ENCODE assay signal across 18 cellular contexts in the genomic region with DNA sequence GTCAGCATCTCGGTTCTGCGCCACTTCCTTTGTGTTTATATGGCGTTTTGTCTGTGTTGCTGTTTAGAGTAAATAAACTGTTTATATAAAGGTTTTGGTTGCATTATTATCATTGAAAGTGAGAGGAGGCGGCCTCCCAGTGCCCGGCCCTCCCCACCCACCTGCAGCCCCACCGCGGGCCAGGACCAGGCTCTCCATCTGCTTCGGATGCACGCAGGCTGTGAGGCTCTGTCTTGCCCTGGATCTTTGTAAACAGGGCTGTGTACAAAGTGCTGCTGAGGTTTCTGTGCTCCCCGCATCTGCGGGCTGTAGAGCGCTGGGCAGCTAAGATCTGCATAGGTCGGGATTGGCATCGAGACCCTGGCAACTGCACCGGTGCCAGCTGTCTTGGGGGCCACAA.
"Had no signal": no experiment of that assay in that cellular context is flagged by ENCODE, and none has a peak within 500 bp of the region (broad histone marks: within the 10 kb centered on the region; RNA-seq: fewer than 3 reads in every experiment).

No MANE protein-coding gene starts in this region.

- H3K4me1 Mint-ChIP-seq: activated CD4-positive, alpha-beta T cell treated with anti-CD3 and anti-CD28 coated beads, Interleukin-2, amount 10 ng/mL, durations not matched to agents 7 days and 5 days; activated naive CD8-positive, alpha-beta T cell treated with anti-CD3 and anti-CD28 coated beads, Interleukin-2, amount 50 U/mL, for 24 hours; brain; endodermal cell had no signal

- H3K27me3 ChIP-seq: colonic mucosa had no signal

- H3K4me3 Mint-ChIP-seq: activated CD4-positive, alpha-beta T cell treated with anti-CD3 and anti-CD28 coated beads, Interleukin-2, amount 10 ng/mL, durations not matched to agents 7 days and 5 days; activated CD8-positive, alpha-beta T cell treated with anti-CD3 and anti-CD28 coated beads, Interleukin-2, amount 10 ng/mL, durations not matched to agents 7 days and 5 days; activated naive CD4-positive, alpha-beta T cell treated with anti-CD3 and anti-CD28 coated beads, Interleukin-2, amount 10 ng/mL, durations not matched to agents 7 days and 5 days; activated naive CD8-positive, alpha-beta T cell treated with anti-CD3 and anti-CD28 coated beads, Interleukin-2, amount 50 U/mL, for 24 hours; activated T-cell treated with anti-CD3 and anti-CD28 coated beads, Interleukin-2, amount 50 U/mL, for 24 hours; brain; endodermal cell; natural killer cell treated with Interleukin-12 subunit alpha and Interleukin-12 subunit beta and Interleukin-15 and Interleukin-18, amount 100 ng/mL, for 72 hours; stimulated activated naive CD8-positive, alpha-beta T cell treated with anti-CD3 and anti-CD28 coated beads, Interleukin-15, Interleukin-2, amounts not matched to agents 100 ng/mL and 50 ng/mL, for 24 hours; type B pancreatic cell had no signal

- H3K27ac Mint-ChIP-seq: activated CD8-positive, alpha-beta T cell treated with anti-CD3 and anti-CD28 coated beads, Interleukin-2, amount 10 ng/mL, durations not matched to agents 7 days and 5 days; activated naive CD4-positive, alpha-beta T cell treated with anti-CD3 and anti-CD28 coated beads, Interleukin-2, amount 10 ng/mL, durations not matched to agents 7 days and 5 days; activated naive CD8-positive, alpha-beta T cell treated with anti-CD3 and anti-CD28 coated beads, Interleukin-2, amount 50 U/mL, for 24 hours; activated T-cell treated with anti-CD3 and anti-CD28 coated beads, Interleukin-2, amount 50 U/mL, for 24 hours; brain; natural killer cell treated with Interleukin-12 subunit alpha and Interleukin-12 subunit beta and Interleukin-15 and Interleukin-18, amount 100 ng/mL, for 72 hours; progenitor cell of endocrine pancreas; stimulated activated naive CD8-positive, alpha-beta T cell treated with anti-CD3 and anti-CD28 coated beads, Interleukin-15, Interleukin-2, amounts not matched to agents 100 ng/mL and 50 ng/mL, for 24 hours; type B pancreatic cell had no signal

- DNase-seq: activated CD4-positive, alpha-beta T cell treated with anti-CD3 and anti-CD28 coated beads, Interleukin-2, amount 10 ng/mL, durations not matched to agents 7 days and 5 days; activated CD8-positive, alpha-beta T cell treated with anti-CD3 and anti-CD28 coated beads, Interleukin-2, amount 10 ng/mL, durations not matched to agents 7 days and 5 days; activated naive CD4-positive, alpha-beta T cell treated with anti-CD3 and anti-CD28 coated beads, Interleukin-2, amount 10 ng/mL, durations not matched to agents 7 days and 5 days; activated naive CD8-positive, alpha-beta T cell treated with anti-CD3 and anti-CD28 coated beads, Interleukin-2, amount 50 U/mL, for 24 hours; activated T-cell treated with anti-CD3 and anti-CD28 coated beads, Interleukin-2, amount 50 U/mL, for 24 hours; anterior cingulate cortex; colonic mucosa; endodermal cell; foreskin fibroblast; mesendoderm; stimulated activated CD4-positive, alpha-beta T cell treated with anti-CD3 and anti-CD28 coated beads, Interleukin-2, amount 100 ng/mL, for 24 hours had no signal

- H3K9me3 ChIP-seq: colonic mucosa, suprapubic skin had no signal

- H3K27me3 Mint-ChIP-seq: activated CD4-positive, alpha-beta T cell treated with anti-CD3 and anti-CD28 coated beads, Interleukin-2, amount 10 ng/mL, durations not matched to agents 7 days and 5 days; activated naive CD8-positive, alpha-beta T cell treated with anti-CD3 and anti-CD28 coated beads, Interleukin-2, amount 50 U/mL, for 24 hours; activated T-cell treated with anti-CD3 and anti-CD28 coated beads, Interleukin-2, amount 50 U/mL, for 24 hours; natural killer cell treated with Interleukin-12 subunit alpha and Interleukin-12 subunit beta and Interleukin-15 and Interleukin-18, amount 100 ng/mL, for 72 hours; progenitor cell of endocrine pancreas; stimulated activated naive CD8-positive, alpha-beta T cell treated with anti-CD3 and anti-CD28 coated beads, Interleukin-15, Interleukin-2, amounts not matched to agents 100 ng/mL and 50 ng/mL, for 24 hours; type B pancreatic cell had no signal

- ATAC-seq: activated CD8-positive, alpha-beta T cell treated with anti-CD3 and anti-CD28 coated beads, Interleukin-2, amount 10 ng/mL, durations not matched to agents 7 days and 5 days had no signal

- H3K9me3 Mint-ChIP-seq: activated CD4-positive, alpha-beta T cell treated with anti-CD3 and anti-CD28 coated beads, Interleukin-2, amount 10 ng/mL, durations not matched to agents 7 days and 5 days; activated naive CD4-positive, alpha-beta T cell treated with anti-CD3 and anti-CD28 coated beads, Interleukin-2, amount 10 ng/mL, durations not matched to agents 7 days and 5 days; activated naive CD8-positive, alpha-beta T cell treated with anti-CD3 and anti-CD28 coated beads, Interleukin-2, amount 50 U/mL, for 24 hours; activated T-cell treated with anti-CD3 and anti-CD28 coated beads, Interleukin-2, amount 50 U/mL, for 24 hours; brain; endodermal cell; natural killer cell treated with Interleukin-12 subunit alpha and Interleukin-12 subunit beta and Interleukin-15 and Interleukin-18, amount 100 ng/mL, for 72 hours; stimulated activated naive CD8-positive, alpha-beta T cell treated with anti-CD3 and anti-CD28 coated beads, Interleukin-15, Interleukin-2, amounts not matched to agents 100 ng/mL and 50 ng/mL, for 24 hours; type B pancreatic cell had no signal

- H3K4me3 ChIP-seq: colonic mucosa, suprapubic skin had no signal

- H3K36me3 Mint-ChIP-seq: natural killer cell treated with Interleukin-12 subunit alpha and Interleukin-12 subunit beta and Interleukin-15 and Interleukin-18, amount 100 ng/mL, for 72 hours had no signal

- H3K4me1 ChIP-seq: colonic mucosa, suprapubic skin had no signal

- H3K27ac ChIP-seq: colonic mucosa, epithelial cell of prostate, suprapubic skin had no signal
